In genomic region chr9:18692962-18693361, GRCh38 we compare ENCODE assay signal across 29 cellular contexts.
"Had no signal": no experiment of that assay in that cellular context is flagged by ENCODE, and none has a peak within 500 bp of the region (broad histone marks: within the 10 kb centered on the region; RNA-seq: fewer than 3 reads in every experiment).

No MANE protein-coding gene starts in this region.

- H3K27me3 ChIP-seq: neural progenitor cell, neutrophil, pancreas, right lobe of liver, sigmoid colon, suprapubic skin, testis, tibial artery, transverse colon, upper lobe of right lung, uterus had no signal

- ATAC-seq: naive thymus-derived CD8-positive, alpha-beta T cell; natural killer cell treated with Interleukin-12 subunit alpha and Interleukin-12 subunit beta and Interleukin-15 and Interleukin-18, amount 100 ng/mL, for 72 hours; pancreas; psoas muscle; right cardiac atrium; right lobe of liver; stimulated activated memory B cell treated with anti-CD40 and anti-IgM and Interleukin-4, amounts not matched to agents 10 μg/mL and 1 μg/mL and 100 μg/mL, for 72 hours; stimulated activated naive CD8-positive, alpha-beta T cell treated with anti-CD3 and anti-CD28 coated beads, Interleukin-15, amount 100 ng/mL, for 72 hours; stimulated activated naive CD8-positive, alpha-beta T cell treated with anti-CD3 and anti-CD28 coated beads, Interleukin-15, Interleukin-2, amounts not matched to agents 100 U/mL and 50 U/mL, for 24 hours; upper lobe of right lung had no signal

- DNase-seq: naive B cell; naive thymus-derived CD8-positive, alpha-beta T cell; nucleus accumbens; pancreas; posterior cingulate gyrus; psoas muscle; right cardiac atrium; right lobe of liver; sigmoid colon; small intestine; stimulated activated CD4-positive, alpha-beta T cell treated with anti-CD3 and anti-CD28 coated beads, Interleukin-15, amount 100 ng/mL, for 24 hours; stimulated activated CD4-positive, alpha-beta T cell treated with anti-CD3 and anti-CD28 coated beads, Interleukin-2, amount 100 ng/mL, for 24 hours; stimulated activated CD4-positive, alpha-beta T cell treated with anti-CD3 and anti-CD28 coated beads, Interleukin-4, amount 100 ng/mL, for 1 hour; stimulated activated CD4-positive, alpha-beta T cell treated with anti-CD3 and anti-CD28 coated beads, Interleukin-4, amount 100 ng/mL, for 4 hours; stimulated activated CD8-positive, alpha-beta memory T cell treated with anti-CD3 and anti-CD28 coated beads, Interleukin-4, amount 100 ng/mL, for 48 hours; stimulated activated naive CD4-positive, alpha-beta T cell; stimulated activated naive CD8-positive, alpha-beta T cell treated with anti-CD3 and anti-CD28 coated beads, Interleukin-15, amount 100 ng/mL, for 72 hours; stimulated activated naive CD8-positive, alpha-beta T cell treated with anti-CD3 and anti-CD28 coated beads, Interleukin-15, Interleukin-2, amounts not matched to agents 100 U/mL and 50 U/mL, for 24 hours; substantia nigra; testis; tibial artery; transverse colon; upper lobe of right lung; uterus had no signal

- H3K9me3 ChIP-seq: neutrophil, right lobe of liver, testis, upper lobe of right lung had no signal

- H3K4me1 ChIP-seq: neural progenitor cell, pancreas, psoas muscle, right lobe of liver, sigmoid colon, suprapubic skin, testis, transverse colon, upper lobe of right lung, uterus had no signal

- H3K9ac ChIP-seq: neural progenitor cell had no signal

- H3K4me3 ChIP-seq: neural progenitor cell, pancreas, psoas muscle, right lobe of liver, sigmoid colon, suprapubic skin, testis, tibial artery, transverse colon, upper lobe of right lung, uterus had no signal

- H3K36me3 ChIP-seq: neutrophil, pancreas, right lobe of liver, sigmoid colon, suprapubic skin, tibial artery, transverse colon, upper lobe of right lung, uterus had no signal

- H3K4me2 ChIP-seq: neural progenitor cell had no signal

- H2AFZ ChIP-seq: neural progenitor cell had no signal

- H3K27ac ChIP-seq: neural progenitor cell, neutrophil, pancreas, psoas muscle, right lobe of liver, sigmoid colon, suprapubic skin, testis, tibial artery, transverse colon, upper lobe of right lung, uterus had no signal
